Comparison of ENCODE assay signal across 19 cellular contexts in the genomic region with DNA sequence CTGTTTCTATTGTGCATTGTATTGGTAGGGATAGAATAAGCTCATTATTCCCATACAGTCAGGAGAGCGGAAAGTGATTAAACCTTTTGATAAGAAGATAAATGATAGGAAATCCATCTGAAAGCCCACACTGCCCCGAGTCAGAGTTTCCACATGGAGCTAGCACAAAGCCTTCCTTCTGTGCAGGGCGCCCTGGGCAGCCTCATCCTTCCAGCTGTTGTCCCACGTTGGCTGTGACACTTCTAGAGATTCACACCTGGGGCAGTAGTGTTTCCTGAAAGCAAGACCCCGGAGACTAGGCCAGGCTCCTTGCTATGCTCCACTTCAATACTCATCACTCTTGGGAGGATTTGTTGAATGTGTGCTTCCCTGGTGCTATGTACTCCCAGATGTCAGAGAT.
A peak's percentile ranks its signal among the peaks of the same experiment; 100 is the strongest.
DNase-seq lines count a peak whose midpoint lies in the region; ATAC-seq and TF ChIP-seq lines count a peak whose summit lies in the region.
"Had no signal": no experiment of that assay in that cellular context is flagged by ENCODE, and none has a peak within 500 bp of the region (broad histone marks: within the 10 kb centered on the region; RNA-seq: fewer than 3 reads in every experiment).

No MANE protein-coding gene starts in this region.

- TF ChIP-seq CTCF in SK-N-SH (IDR thresholded peaks at IDR 0.05) (no peak), esophagus muscularis mucosa (IDR thresholded peaks at IDR 0.05) (no peak)

- H4K20me1 ChIP-seq in SK-N-SH (ENCODE audit: insufficient read depth), result no peaks in the 10 kb centered on the region
- H4K20me1 ChIP-seq: BLaER1 had no signal

- no peaks in the 10 kb centered on the region for H3K9me2 ChIP-seq in SK-N-SH

- H2BK15ac ChIP-seq in neuronal stem cell (ENCODE audit: low read length), result no peak overlapping the region

- no peak overlapping the region for H3K4ac ChIP-seq in neuronal stem cell (ENCODE audit: low read length)

- H3K4me2 ChIP-seq in neuronal stem cell (ENCODE audit: insufficient read depth, low read length, poor library complexity, severe bottlenecking) (no peak overlapping the region), SK-N-SH (no peak overlapping the region)
- H3K4me2 ChIP-seq: BLaER1, GM23338 had no signal

- CTCF ChIA-PET in SK-N-SH (lab: Yijun Ruan, JAX), result interaction anchor here (1.1 kb wide), 1 partner anchor 10 kb away, joined by 3 read pairs; no protein-coding TSS in a partner anchor

- H3K27ac ChIP-seq in SJCRH30, result peak overlapping the region; percentile 42
- H3K27ac ChIP-seq in neuronal stem cell (replicated peaks; ENCODE audit: low read length), result no peak overlapping the region
- H3K27ac ChIP-seq in SK-N-SH (ENCODE audit: low read depth in 2 of 2, low read length in 1 of 2), result no peak overlapping the region
- no peak overlapping the region for H3K27ac ChIP-seq in esophagus muscularis mucosa (replicated peaks in 1 of 4)
- H3K27ac ChIP-seq: BLaER1, HL-60 had no signal

- no peak for ATAC-seq in GM19324 (IDR thresholded peaks at IDR 0.05; ENCODE audit: low FRiP score, unreplicated experiment)
- ATAC-seq: GM12878, GM23338, HCT116 had no signal

- H3K14ac ChIP-seq in neuronal stem cell (ENCODE audit: low read length), result no peak overlapping the region

- intact Hi-C loops in esophagus muscularis mucosa (cut with DNase I), result no loop called here

- no peak overlapping the region for H2BK5ac ChIP-seq in neuronal stem cell (ENCODE audit: low read length)

- TF ChIP-seq POLR2A in esophagus muscularis mucosa (IDR thresholded peaks at IDR 0.05; ENCODE audit: low read depth), result no peak

- peaks cover 7% of the 10 kb centered on the region for H3K4me1 ChIP-seq in HAP-1
- peaks cover 32% of the 10 kb centered on the region for H3K4me1 ChIP-seq in SJCRH30
- H3K4me1 ChIP-seq in neuronal stem cell (ENCODE audit: control insufficient read depth in 2 of 2, insufficient read depth in 1 of 2, low read depth in 1 of 2, low read length in 2 of 2), result no peaks in the 10 kb centered on the region
- H3K4me1 ChIP-seq in SK-N-SH (ENCODE audit: control insufficient read depth in 1 of 2, insufficient read depth in 2 of 2, low read depth in 1 of 2, low read length in 1 of 2), result no peaks in the 10 kb centered on the region; a peak in 1 of 4 replicates
- peaks cover 6 to 23% (median 20%) of the 10 kb centered on the region in 4 donors for H3K4me1 ChIP-seq in esophagus muscularis mucosa
- H3K4me1 ChIP-seq: BLaER1 had no signal

- TF ChIP-seq EP300 in SK-N-SH (IDR thresholded peaks at IDR 0.05; ENCODE audit: borderline replicate concordance in 1 of 2, low read depth in 1 of 2, low read length in 1 of 2), result no peak
- no peak for TF ChIP-seq EP300 in esophagus muscularis mucosa (IDR thresholded peaks at IDR 0.05)

- H3K23ac ChIP-seq in neuronal stem cell (ENCODE audit: low read depth, low read length, poor library complexity), result no peak overlapping the region

- H3K79me2 ChIP-seq in SK-N-SH (ENCODE audit: insufficient read depth), result no peaks in the 10 kb centered on the region

- no peak overlapping the region for H4K91ac ChIP-seq in neuronal stem cell (ENCODE audit: low read depth, low read length, poor library complexity)

- H3K27me3 ChIP-seq in HAP-1 (ENCODE audit: low read depth), result no peaks in the 10 kb centered on the region
- H3K27me3 ChIP-seq in SJCRH30, result no peaks in the 10 kb centered on the region
- peaks cover 0 to 3% (median 0%) of the 10 kb centered on the region in 3 experiments for H3K27me3 ChIP-seq in neuronal stem cell (ENCODE audit: control insufficient read depth in 3 of 3, insufficient read depth in 3 of 3, low read depth in 1 of 3, low read length in 3 of 3)
- H3K27me3 ChIP-seq in SK-N-SH (ENCODE audit: insufficient read depth), result no peaks in the 10 kb centered on the region
- H3K27me3 ChIP-seq in esophagus muscularis mucosa, result no peaks in the 10 kb centered on the region
- H3K27me3 ChIP-seq: BLaER1 had no signal

- H2BK120ac ChIP-seq in neuronal stem cell (ENCODE audit: low read depth, low read length), result no peak overlapping the region

- POLR2A ChIA-PET in SK-N-SH (lab: Yijun Ruan, JAX), result no interaction called here

- H4K8ac ChIP-seq in neuronal stem cell (ENCODE audit: low read depth, low read length), result no peak overlapping the region

- H3K9ac ChIP-seq in neuronal stem cell (ENCODE audit: low read depth, low read length, poor library complexity) (no peak overlapping the region), SK-N-SH (no peak overlapping the region)
- H3K9ac ChIP-seq: BLaER1 had no signal

- WGBS in neuronal stem cell (ENCODE audit: extremely low coverage in 2 of 2, insufficient read length in 2 of 2, insufficient replicate concordance in 1 of 2), 2 donors, result no CpG with 5 or more reads among the region's 5 CpGs
- WGBS in SK-N-SH (ENCODE audit: low lambda C conversion rate), result 55% methylated on average over 4 of the region's 5 CpGs
- WGBS in esophagus muscularis mucosa, result 81% methylated on average over 3 of the region's 5 CpGs

- H2AFZ ChIP-seq in neuronal stem cell (ENCODE audit: low read length), result no peak overlapping the region
- no peak overlapping the region for H2AFZ ChIP-seq in SK-N-SH (ENCODE audit: low read depth)
- H2AFZ ChIP-seq: GM23338 had no signal

- no peaks in the 10 kb centered on the region for H3K36me3 ChIP-seq in HAP-1 (replicated peaks)
- no peaks in the 10 kb centered on the region for H3K36me3 ChIP-seq in SJCRH30
- no peaks in the 10 kb centered on the region for H3K36me3 ChIP-seq in neuronal stem cell (replicated peaks in 1 of 2; ENCODE audit: control insufficient read depth in 2 of 2, insufficient read depth in 2 of 2, low read length in 2 of 2)
- H3K36me3 ChIP-seq in SK-N-SH (replicated peaks in 1 of 2; ENCODE audit: control insufficient read depth in 1 of 2, insufficient read depth in 2 of 2, low read length in 1 of 2), result no peaks in the 10 kb centered on the region
- H3K36me3 ChIP-seq in esophagus muscularis mucosa, result peaks cover 0 to 7% (median 0%) of the 10 kb centered on the region in 4 donors
- H3K36me3 ChIP-seq: BLaER1 had no signal

- H2AK5ac ChIP-seq in neuronal stem cell (ENCODE audit: low read depth, low read length), result no peak overlapping the region

- H3K9me3 ChIP-seq in HAP-1 (no peaks in the 10 kb centered on the region), SJCRH30 (replicated peaks) (no peaks in the 10 kb centered on the region), neuronal stem cell (replicated peaks in 1 of 2; ENCODE audit: control insufficient read depth in 2 of 2, insufficient read depth in 1 of 2, low read depth in 1 of 2, low read length in 2 of 2) (no peaks in the 10 kb centered on the region), SK-N-SH (no peaks in the 10 kb centered on the region), esophagus muscularis mucosa (no peaks in the 10 kb centered on the region)
- H3K9me3 ChIP-seq: BLaER1 had no signal

- H3K4me3 ChIP-seq in HAP-1 (no peak overlapping the region), SJCRH30 (no peak overlapping the region), neuronal stem cell (ENCODE audit: low read length in 2 of 2) (no peak overlapping the region), SK-N-SH (ENCODE audit: low read depth in 2 of 2, low read length in 1 of 2) (no peak overlapping the region), esophagus muscularis mucosa (no peak overlapping the region)
- H3K4me3 ChIP-seq: BLaER1, GM12878, GM23338 had no signal

- peak; percentile 12 to 17 for DNase-seq in HAP-1 (ENCODE audit: low spot score in 2 of 2)
- DNase-seq in SJCRH30, result peak; percentile 51 to 78
- DNase-seq in dermis blood vessel endothelial cell, result peak; percentile 42
- DNase-seq in neuronal stem cell (ENCODE audit: low spot score), result no peak
- DNase-seq in SK-N-SH, result no peak
- no peak for DNase-seq in esophagus muscularis mucosa (ENCODE audit: extremely low spot score)
- DNase-seq in SW480 (ENCODE audit: low spot score), result no peak
- DNase-seq: 8988T; CD4-positive, alpha-beta memory T cell; DMS153; DMS79 treated with DMSO at 0.1 percent for 48 hours; GF-D8; HFFc6 had no signal

- TF ChIP-seq RAD21 in SK-N-SH (IDR thresholded peaks at IDR 0.05; ENCODE audit: low read length), result no peak

- in situ Hi-C loops in HAP-1 (cut with MboI; ENCODE audit: low sequenced_read_pairs), result no loop called here

- H3K79me1 ChIP-seq in neuronal stem cell (ENCODE audit: low read depth, low read length), result no peaks in the 10 kb centered on the region

- peak overlapping the region; percentile 18 for H3K18ac ChIP-seq in neuronal stem cell (ENCODE audit: low read length)

- H3F3A ChIP-seq in SK-N-SH (replicated peaks; ENCODE audit: insufficient read depth), result no peaks in the 10 kb centered on the region

- no peak overlapping the region for H2BK12ac ChIP-seq in neuronal stem cell (ENCODE audit: low read length)

TF ChIP-seq in SK-N-SH, 30 proteins besides CTCF, POLR2A, EP300 and RAD21:
- TF ChIP-seq CHD2 (IDR thresholded peaks at IDR 0.05; ENCODE audit: low read length, partially characterized antibody) (no peak), NRF1 (IDR thresholded peaks at IDR 0.05; ENCODE audit: low read depth, low read length) (no peak), MEF2A (IDR thresholded peaks at IDR 0.05; ENCODE audit: borderline replicate concordance, low read depth) (no peak), GATA2 (CRISPR knock-in tag; IDR thresholded peaks at IDR 0.05) (no peak), GABPA (IDR thresholded peaks at IDR 0.05; ENCODE audit: low read depth) (no peak), EZH2phosphoT487 (IDR thresholded peaks at IDR 0.05; ENCODE audit: borderline replicate concordance, low read depth) (no peak), POLR2AphosphoS5 (IDR thresholded peaks at IDR 0.05; ENCODE audit: low read depth, low read length) (no peak), SMC3 (IDR thresholded peaks at IDR 0.05; ENCODE audit: low read depth, low read length) (no peak)

Comparison
In these comparisons a context has a peak if more than half of its experiments do, and no peak if none do; other contexts are left out.
1. DNase-seq: peak in HAP-1 (2 of 2), SJCRH30 (2 of 2) and dermis blood vessel endothelial cell (single experiment); none in neuronal stem cell (single experiment), SK-N-SH (single experiment), esophagus muscularis mucosa (single experiment) and SW480 (single experiment).